In the genomic region with DNA sequence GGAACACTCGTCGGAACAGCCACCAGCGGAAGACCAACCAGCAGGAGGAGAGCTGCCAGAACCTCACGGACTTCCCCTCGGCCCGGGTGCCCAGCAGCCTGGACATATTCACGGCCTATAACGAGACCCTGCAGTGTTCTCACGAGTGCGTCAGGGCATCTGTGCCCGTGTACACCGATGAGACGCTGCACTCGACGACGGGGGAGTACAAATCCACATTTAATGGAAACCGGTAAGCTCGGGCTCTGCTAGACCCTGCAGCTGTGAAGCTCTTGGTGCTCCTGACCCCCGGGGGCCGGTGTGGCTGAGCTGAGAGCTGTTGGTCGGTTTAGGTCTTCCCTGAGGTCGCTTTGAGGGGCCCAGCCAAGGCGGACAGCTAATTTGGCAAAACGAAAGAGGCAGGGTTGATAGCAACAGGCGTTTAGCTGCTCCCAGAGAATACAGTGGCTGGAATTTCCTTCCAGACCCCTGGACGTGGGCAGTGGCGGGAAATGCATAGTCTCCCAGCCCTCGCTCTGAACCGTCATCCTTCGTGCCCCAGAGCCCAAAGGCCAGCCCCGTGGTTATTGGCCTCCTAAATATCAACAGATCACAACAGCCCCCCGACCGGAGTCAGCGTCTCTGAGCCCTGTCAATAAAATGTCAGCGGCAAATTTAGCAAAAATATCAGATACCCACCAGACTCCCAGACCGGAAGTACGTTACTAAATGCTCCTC, we compare ENCODE assay signal across 25 cellular contexts.
"Had no signal": no experiment of that assay in that cellular context is flagged by ENCODE, and none has a peak within 500 bp of the region (broad histone marks: within the 10 kb centered on the region; RNA-seq: fewer than 3 reads in every experiment).

No MANE protein-coding gene starts in this region.

- H3K4me2 ChIP-seq: neural progenitor cell had no signal

- H3K4me3 ChIP-seq: left ventricle myocardium inferior, lung, neural progenitor cell, pancreas, prostate gland, skin epidermis, suprapubic skin, thoracic aorta, tibial artery, upper lobe of right lung had no signal

- H3K36me3 Mint-ChIP-seq: immature natural killer cell; memory B cell; naive B cell; natural killer cell; stimulated activated effector memory CD8-positive, alpha-beta T cell treated with anti-CD3 and anti-CD28 coated beads, Interleukin-12 subunit alpha, Interleukin-12 subunit beta, amount 100 ng/mL, for 72 hours had no signal

- H3K27ac Mint-ChIP-seq: immature natural killer cell; memory B cell; naive B cell; natural killer cell; nephron progenitor cell; stimulated activated effector memory CD8-positive, alpha-beta T cell treated with anti-CD3 and anti-CD28 coated beads, Interleukin-12 subunit alpha, Interleukin-12 subunit beta, amount 100 ng/mL, for 72 hours; stimulated activated naive CD8-positive, alpha-beta T cell treated with anti-CD3 and anti-CD28 coated beads, Interleukin-15, Interleukin-2, amounts not matched to agents 100 ng/mL and 50 ng/mL, for 24 hours had no signal

- H3K9me3 ChIP-seq: left ventricle myocardium inferior, pancreas, prostate gland, suprapubic skin, thoracic aorta, tibial artery, upper lobe of right lung had no signal

- H3K27me3 ChIP-seq: neural progenitor cell, pancreas, upper lobe of right lung had no signal

- H3K27ac ChIP-seq: left ventricle myocardium inferior, neural progenitor cell, pancreas, prostate gland, skin epidermis, suprapubic skin, thoracic aorta, tibial artery, upper lobe of right lung had no signal

- H3K27me3 Mint-ChIP-seq: memory B cell; naive B cell; stimulated activated naive CD8-positive, alpha-beta T cell treated with anti-CD3 and anti-CD28 coated beads, Interleukin-15, Interleukin-2, amounts not matched to agents 100 ng/mL and 50 ng/mL, for 24 hours had no signal

- H3K4me3 Mint-ChIP-seq: immature natural killer cell; memory B cell; natural killer cell; nephron progenitor cell; neural progenitor cell; stimulated activated effector memory CD8-positive, alpha-beta T cell treated with anti-CD3 and anti-CD28 coated beads, Interleukin-12 subunit alpha, Interleukin-12 subunit beta, amount 100 ng/mL, for 72 hours; stimulated activated naive CD8-positive, alpha-beta T cell treated with anti-CD3 and anti-CD28 coated beads, Interleukin-15, Interleukin-2, amounts not matched to agents 100 ng/mL and 50 ng/mL, for 24 hours had no signal

- H3K36me3 ChIP-seq: left ventricle myocardium inferior, neural progenitor cell, pancreas, prostate gland, suprapubic skin, thoracic aorta, tibial artery, upper lobe of right lung had no signal

- H3K9me3 Mint-ChIP-seq: immature natural killer cell; memory B cell; naive B cell; natural killer cell; nephron progenitor cell; neural progenitor cell; stimulated activated effector memory CD8-positive, alpha-beta T cell treated with anti-CD3 and anti-CD28 coated beads, Interleukin-12 subunit alpha, Interleukin-12 subunit beta, amount 100 ng/mL, for 72 hours; stimulated activated naive CD8-positive, alpha-beta T cell treated with anti-CD3 and anti-CD28 coated beads, Interleukin-15, Interleukin-2, amounts not matched to agents 100 ng/mL and 50 ng/mL, for 24 hours had no signal

- ATAC-seq: natural killer cell; pancreas; right cardiac atrium; sciatic nerve; stimulated activated effector memory CD8-positive, alpha-beta T cell treated with anti-CD3 and anti-CD28 coated beads, Interleukin-12 subunit alpha, Interleukin-12 subunit beta, amount 100 ng/mL, for 72 hours; upper lobe of right lung had no signal

- H3K9ac ChIP-seq: neural progenitor cell had no signal

- DNase-seq: head of caudate nucleus; hippocampal formation; immature natural killer cell; left ventricle myocardium inferior; naive B cell; natural killer cell; nephron progenitor cell; pancreas; retina; right cardiac atrium; stimulated activated CD4-positive, alpha-beta T cell treated with anti-CD3 and anti-CD28 coated beads, Interleukin-4, amount 100 ng/mL, for 24 hours; stimulated activated naive CD4-positive, alpha-beta T cell; tibial artery; trophoblast cell; upper lobe of right lung had no signal

- H3K4me1 ChIP-seq: left ventricle myocardium inferior, pancreas, prostate gland, suprapubic skin, tibial artery, upper lobe of right lung had no signal

- H3K4me1 Mint-ChIP-seq: immature natural killer cell; memory B cell; naive B cell; natural killer cell; stimulated activated effector memory CD8-positive, alpha-beta T cell treated with anti-CD3 and anti-CD28 coated beads, Interleukin-12 subunit alpha, Interleukin-12 subunit beta, amount 100 ng/mL, for 72 hours had no signal
